8 cellular contexts compared by ENCODE assay signal in the genomic region with DNA sequence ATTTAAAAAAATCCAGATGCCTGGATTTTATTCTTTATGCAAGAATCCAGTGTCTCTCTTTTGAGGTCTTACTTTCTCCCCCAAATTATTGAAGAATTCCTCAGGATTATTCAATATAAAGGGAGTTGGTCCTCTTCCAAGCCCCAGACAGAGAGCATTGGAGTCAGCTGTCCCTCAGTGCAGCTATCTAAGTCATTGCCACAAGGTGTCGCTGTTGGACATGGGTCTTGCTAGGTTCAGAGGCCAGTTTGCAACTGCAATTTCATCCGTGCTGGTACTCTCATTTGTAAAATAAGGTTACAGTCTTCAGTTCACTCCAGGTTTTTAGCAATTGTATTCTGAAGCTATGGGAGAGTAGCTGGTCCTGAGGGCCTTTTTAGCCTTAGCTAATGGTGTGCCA. TPM values are rescaled to one million over a fixed set of nuclear protein-coding genes. Genes with fewer than 3 reads are reported as not detected.
DNase-seq lines count a peak whose midpoint lies in the region; ATAC-seq, FAIRE-seq and TF ChIP-seq lines count a peak whose summit lies in the region.

No MANE protein-coding gene starts in this region.

- 7% methylated on average over 2 of the region's 2 CpGs for WGBS in A549 (ENCODE audit: missing lambda C conversion rate)
- WGBS in mesendoderm (ENCODE audit: extremely low coverage, insufficient coverage, low lambda C conversion rate), result no CpG with 5 or more reads among the region's 2 CpGs

- H3F3A ChIP-seq in PC-9 (ENCODE audit: insufficient read depth, low read depth), result no peaks in the 10 kb centered on the region

- no TSS peak for BruUV-seq in PC-9 (replicated peaks; lab: Mats Ljungman, UMichigan)

- H3K36me3 Mint-ChIP-seq in stimulated activated memory B cell treated with anti-CD40 and anti-IgM and Interleukin-4, amounts not matched to agents 10 μg/mL and 1 μg/mL and 100 μg/mL, for 72 hours, result no peaks in the 10 kb centered on the region

- H3K4me3 ChIP-seq in A549, result no peak overlapping the region
- H3K4me3 ChIP-seq in PC-9, result no peak overlapping the region
- no peak overlapping the region for H3K4me3 ChIP-seq in cardiac fibroblast (replicated peaks in 1 of 2; ENCODE audit: low read depth in 2 of 2, low read length in 2 of 2)
- no peak overlapping the region for H3K4me3 ChIP-seq in mesendoderm (ENCODE audit: low read length)

- H3K27me3 ChIP-seq in PC-9 (ENCODE audit: insufficient read depth, low read depth) (no peaks in the 10 kb centered on the region), mesendoderm (ENCODE audit: insufficient read depth, low read length, poor library complexity) (no peaks in the 10 kb centered on the region)

- TF ChIP-seq CTCF in A549 (IDR thresholded peaks at IDR 0.05) (peak; percentile 36), PC-9 (conservative IDR thresholded peaks at IDR 0.05) (peak; percentile 97), cardiac fibroblast (IDR thresholded peaks at IDR 0.05; ENCODE audit: low read depth, low read length) (peak; percentile 80)

- H3K27me3 Mint-ChIP-seq in stimulated activated memory B cell treated with anti-CD40 and anti-IgM and Interleukin-4, amounts not matched to agents 10 μg/mL and 1 μg/mL and 100 μg/mL, for 72 hours, result peaks cover 10% of the 10 kb centered on the region

- intact Hi-C loops in PC-9 (cut with micrococcal nuclease; ENCODE audit: unreplicated experiment), result no loop called here

- no peak overlapping the region for H3K4ac ChIP-seq in mesendoderm (ENCODE audit: low read depth, low read length)

- no peaks in the 10 kb centered on the region for H3K79me2 ChIP-seq in PC-9 (ENCODE audit: low read depth)
- H3K79me2 ChIP-seq in mesendoderm (ENCODE audit: control insufficient read depth, insufficient read depth, low read length), result no peaks in the 10 kb centered on the region

- no peak for TF ChIP-seq EP300 in A549 (IDR thresholded peaks at IDR 0.05)

- H3K27ac ChIP-seq in A549 (no peak overlapping the region), PC-9 (no peak overlapping the region), mesendoderm (ENCODE audit: low read depth, low read length) (no peak overlapping the region)

- H3K4me1 ChIP-seq in A549, result 0 out of 3 replicates have a peak, but pooled peaks cover 3% of the 10 kb centered on the region
- H3K4me1 ChIP-seq in PC-9 (replicated peaks; ENCODE audit: insufficient read depth), result no peaks in the 10 kb centered on the region; the same call in 1 of the 2 replicates
- no peaks in the 10 kb centered on the region for H3K4me1 ChIP-seq in mesendoderm (ENCODE audit: control insufficient read depth, low read depth, low read length)

- no peak overlapping the region for H3K27ac Mint-ChIP-seq in stimulated activated memory B cell treated with anti-CD40 and anti-IgM and Interleukin-4, amounts not matched to agents 10 μg/mL and 1 μg/mL and 100 μg/mL, for 72 hours

- peaks cover 2% of the 10 kb centered on the region for H3K79me1 ChIP-seq in mesendoderm (ENCODE audit: low read length)

- H4K8ac ChIP-seq in mesendoderm (ENCODE audit: low read depth, low read length), result no peak overlapping the region

- peaks cover 7% of the 10 kb centered on the region for H3K9me3 Mint-ChIP-seq in stimulated activated memory B cell treated with anti-CD40 and anti-IgM and Interleukin-4, amounts not matched to agents 10 μg/mL and 1 μg/mL and 100 μg/mL, for 72 hours

- H2AFZ ChIP-seq in PC-9, result no peak overlapping the region

- peak; percentile 23 to 65; a peak in 2 of 5 replicates for TF ChIP-seq RAD21 in A549 (conservative IDR thresholded peaks at IDR 0.05 in 1 of 2, IDR thresholded peaks at IDR 0.05 in 1 of 2)

- no peak overlapping the region for H4K5ac ChIP-seq in mesendoderm (ENCODE audit: low read length)

- no peak overlapping the region for H3K4me2 ChIP-seq in A549
- H3K4me2 ChIP-seq in PC-9, result no peak overlapping the region
- no peak overlapping the region for H3K4me2 ChIP-seq in mesendoderm (ENCODE audit: low read length)

- H3K4me1 Mint-ChIP-seq in stimulated activated memory B cell treated with anti-CD40 and anti-IgM and Interleukin-4, amounts not matched to agents 10 μg/mL and 1 μg/mL and 100 μg/mL, for 72 hours, result no peaks in the 10 kb centered on the region

- CTCF ChIA-PET in A549 (lab: Yijun Ruan, JAX), result interaction anchor here (0.9 to 5.1 kb wide), 17 partner anchors 9 to 375 kb away, joined by 3 to 35 read pairs (median 4); no protein-coding TSS in a partner anchor
- CTCF ChIA-PET in PC-9 (lab: Charles Lee), result interaction anchor here (0.5 to 1.7 kb wide), 4 partner anchors 27 to 561 kb away, joined by 4 to 6 read pairs (median 4); no protein-coding TSS in a partner anchor

- H3K9ac ChIP-seq in mesendoderm (ENCODE audit: low read length), result no peak overlapping the region

- no peak overlapping the region for H2BK15ac ChIP-seq in mesendoderm (replicated peaks; ENCODE audit: low read depth)

- no peak for FAIRE-seq in A549 (lab: Jason Lieb, UNC)

- POLR2A ChIA-PET in A549 (lab: Yijun Ruan, JAX) (no interaction called here), PC-9 (lab: Charles Lee; ENCODE audit: unreplicated experiment) (no interaction called here)

- peak in 1 of 2 experiments; percentile 78 for DNase-seq in A549 (ENCODE audit: low read depth in 1 of 2, low spot score in 1 of 2)
- DNase-seq in ELR (ENCODE audit: low read depth), result peak; percentile 79
- peak; percentile 45 to 59 for DNase-seq in PC-9
- DNase-seq in cardiac fibroblast (ENCODE audit: low read depth in 2 of 2), result peak; percentile 72 to 85
- peak; percentile 85 for DNase-seq in mesendoderm
- DNase-seq in central memory CD4-positive, alpha-beta T cell, result no peak

- H3K56ac ChIP-seq in mesendoderm (ENCODE audit: low read length), result no peak overlapping the region

- no peaks in the 10 kb centered on the region for H4K20me1 ChIP-seq in PC-9 (ENCODE audit: insufficient read depth)

- H3K36me3 ChIP-seq in PC-9 (ENCODE audit: low read depth) (no peaks in the 10 kb centered on the region), mesendoderm (ENCODE audit: control insufficient read depth, insufficient read depth, low read length) (peaks cover 2% of the 10 kb centered on the region)

- no peak overlapping the region for H2AK5ac ChIP-seq in mesendoderm (ENCODE audit: low read length)

- no peak overlapping the region for H3K18ac ChIP-seq in mesendoderm (ENCODE audit: low read length)

- peaks cover 8% of the 10 kb centered on the region; the same call in 2 of the 3 replicates for H3K9me3 ChIP-seq in A549
- no peaks in the 10 kb centered on the region; the same call in 1 of the 2 replicates for H3K9me3 ChIP-seq in PC-9 (ENCODE audit: insufficient read depth, low read depth)

- H2BK120ac ChIP-seq in mesendoderm (ENCODE audit: low read depth, low read length), result no peak overlapping the region

- ATAC-seq in A549 (peak; percentile 59 to 80; a peak in 3 of 6 replicates), HG03469 (IDR thresholded peaks at IDR 0.05; ENCODE audit: unreplicated experiment) (peak; percentile 50)
- no peak for ATAC-seq in stimulated activated memory B cell treated with anti-CD40 and anti-IgM and Interleukin-4, amounts not matched to agents 10 μg/mL and 1 μg/mL and 100 μg/mL, for 72 hours

- H3K23ac ChIP-seq in mesendoderm (ENCODE audit: low read length), result no peak overlapping the region

- H3K9me2 ChIP-seq in PC-9 (ENCODE audit: insufficient read depth), result no peaks in the 10 kb centered on the region

- H3K4me3 Mint-ChIP-seq in stimulated activated memory B cell treated with anti-CD40 and anti-IgM and Interleukin-4, amounts not matched to agents 10 μg/mL and 1 μg/mL and 100 μg/mL, for 72 hours, result no peak overlapping the region

- no peak overlapping the region for H2BK5ac ChIP-seq in mesendoderm (ENCODE audit: low read length)

- no peak for TF ChIP-seq POLR2A in A549 (IDR thresholded peaks at IDR 0.05; ENCODE audit: low read length)

TF ChIP-seq in A549, 52 proteins besides CTCF, POLR2A, EP300 and RAD21 (continues in another document):
- no peak for TF ChIP-seq MYC (IDR thresholded peaks at IDR 0.05; ENCODE audit: borderline replicate concordance, low read length)
- TF ChIP-seq HDAC2 (IDR thresholded peaks at IDR 0.05), result no peak
- TF ChIP-seq BHLHE40 (IDR thresholded peaks at IDR 0.05; ENCODE audit: low read depth, low read length), result no peak
- TF ChIP-seq, protein P1, sequence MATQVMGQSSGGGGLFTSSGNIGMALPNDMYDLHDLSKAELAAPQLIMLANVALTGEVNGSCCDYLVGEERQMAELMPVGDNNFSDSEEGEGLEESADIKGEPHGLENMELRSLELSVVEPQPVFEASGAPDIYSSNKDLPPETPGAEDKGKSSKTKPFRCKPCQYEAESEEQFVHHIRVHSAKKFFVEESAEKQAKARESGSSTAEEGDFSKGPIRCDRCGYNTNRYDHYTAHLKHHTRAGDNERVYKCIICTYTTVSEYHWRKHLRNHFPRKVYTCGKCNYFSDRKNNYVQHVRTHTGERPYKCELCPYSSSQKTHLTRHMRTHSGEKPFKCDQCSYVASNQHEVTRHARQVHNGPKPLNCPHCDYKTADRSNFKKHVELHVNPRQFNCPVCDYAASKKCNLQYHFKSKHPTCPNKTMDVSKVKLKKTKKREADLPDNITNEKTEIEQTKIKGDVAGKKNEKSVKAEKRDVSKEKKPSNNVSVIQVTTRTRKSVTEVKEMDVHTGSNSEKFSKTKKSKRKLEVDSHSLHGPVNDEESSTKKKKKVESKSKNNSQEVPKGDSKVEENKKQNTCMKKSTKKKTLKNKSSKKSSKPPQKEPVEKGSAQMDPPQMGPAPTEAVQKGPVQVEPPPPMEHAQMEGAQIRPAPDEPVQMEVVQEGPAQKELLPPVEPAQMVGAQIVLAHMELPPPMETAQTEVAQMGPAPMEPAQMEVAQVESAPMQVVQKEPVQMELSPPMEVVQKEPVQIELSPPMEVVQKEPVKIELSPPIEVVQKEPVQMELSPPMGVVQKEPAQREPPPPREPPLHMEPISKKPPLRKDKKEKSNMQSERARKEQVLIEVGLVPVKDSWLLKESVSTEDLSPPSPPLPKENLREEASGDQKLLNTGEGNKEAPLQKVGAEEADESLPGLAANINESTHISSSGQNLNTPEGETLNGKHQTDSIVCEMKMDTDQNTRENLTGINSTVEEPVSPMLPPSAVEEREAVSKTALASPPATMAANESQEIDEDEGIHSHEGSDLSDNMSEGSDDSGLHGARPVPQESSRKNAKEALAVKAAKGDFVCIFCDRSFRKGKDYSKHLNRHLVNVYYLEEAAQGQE (IDR thresholded peaks at IDR 0.05), result no peak
- no peak for TF ChIP-seq KDM1A (IDR thresholded peaks at IDR 0.05; ENCODE audit: low read depth)
- TF ChIP-seq EHMT2 (IDR thresholded peaks at IDR 0.05; ENCODE audit: low read depth), result no peak
- no peak for TF ChIP-seq CHD4 (IDR thresholded peaks at IDR 0.05; ENCODE audit: borderline replicate concordance)
- no peak for TF ChIP-seq POLR2AphosphoS2 (conservative IDR thresholded peaks at IDR 0.05; ENCODE audit: low read length)

RNA-seq across cellular contexts. Expression of gene CCN2, which starts 27.8 kb away (rescaled TPM):
- 89.9 and 103 TPM in 2 replicates for polyA plus RNA-seq in A549 (2011; rRNA removed)
- polyA plus RNA-seq in A549 (2012; cell fraction: cytosol; rRNA removed), result 81.2 and 103 TPM in 2 replicates
- 126 and 177 TPM in 2 replicates for polyA plus RNA-seq in A549 (2012; cell fraction: nucleus; rRNA removed)
- 32.0 to 47.4 TPM (median 40.5 TPM) in 3 replicates for polyA plus RNA-seq in A549 (2017; fragmentation: RNase III; extraction: RNeasy Plus Mini Kit Qiagen cat#74134 plus additional on column Dnase treatment)
- polyA minus RNA-seq in A549 (2011; rRNA and poly(A)+ RNA removed), result 24.8 and 32.2 TPM in 2 replicates
- 20.2 and 34.1 TPM in 2 replicates for total RNA-seq in PC-9 (2021)
- polyA plus RNA-seq in mesendoderm (2013, experiment 1 of 2), result 267 TPM
- polyA plus RNA-seq in mesendoderm (2013, experiment 2 of 2), result 258 TPM

Comparison
In these comparisons a context has a peak if more than half of its experiments do, and no peak if none do; other contexts are left out.
1. CTCF ChIP-seq: peak in every context shown above with its lines; median percentile 97 in PC-9; 80 in cardiac fibroblast; 36 in A549.